ENCODE assay signal across 8 cellular contexts in genomic region chr18:23515911-23516546, GRCh38. TPM values are rescaled to one million over a fixed set of nuclear protein-coding genes. Genes with fewer than 3 reads are reported as not detected.
A peak's percentile ranks its signal among the peaks of the same experiment; 100 is the strongest.
DNase-seq lines count a peak whose midpoint lies in the region; ATAC-seq and TF ChIP-seq lines count a peak whose summit lies in the region.

No MANE protein-coding gene starts in this region.

- intact Hi-C loops in left cardiac atrium (cut with DNase I), result loop anchor here in 1 of 2 donors (5.0 kb wide), 1 partner anchor 71 kb away; the partner anchor contains the start of gene NPC1

- CTCF ChIA-PET in T-cell (lab: Charles Lee), result interaction anchor here (0.5 to 3.0 kb wide), 28 partner anchors 8 to 570 kb away, joined by 3 to 11 read pairs (median 4); partner anchors contain the start of gene NPC1 (in 1 of the 2)

- H3K4me1 ChIP-seq in adipocyte (ENCODE audit: control insufficient read depth, insufficient read depth, low read length), result peaks cover 19% of the 10 kb centered on the region

- peak overlapping the region; percentile 32; the same call in 1 of the 2 replicates for H3K27ac Mint-ChIP-seq in HFFc6
- H3K27ac Mint-ChIP-seq in T-cell, result peak overlapping the region; percentile 78 to 83

- H3K36me3 Mint-ChIP-seq in HFFc6 (ENCODE audit: low read depth) (peaks cover 20% of the 10 kb centered on the region), T-cell (peaks cover 42% of the 10 kb centered on the region)

- H3K9me3 Mint-ChIP-seq in HFFc6 (no peaks in the 10 kb centered on the region), T-cell (no peaks in the 10 kb centered on the region)

- H3K36me3 ChIP-seq in adipocyte (ENCODE audit: control insufficient read depth, insufficient read depth, low read length, severe bottlenecking), result peaks cover 61% of the 10 kb centered on the region

- no peak overlapping the region for H3K4me3 Mint-ChIP-seq in HFFc6
- no peak overlapping the region for H3K4me3 Mint-ChIP-seq in T-cell

- no peak overlapping the region for H3K4me3 ChIP-seq in GM12864 (ENCODE audit: low read depth, low read length)
- H3K4me3 ChIP-seq in adipocyte (ENCODE audit: low read length), result no peak overlapping the region
- no peak overlapping the region for H3K4me3 ChIP-seq in retinal pigment epithelial cell (ENCODE audit: low read length)

- no peaks in the 10 kb centered on the region for H3K9me3 ChIP-seq in adipocyte (ENCODE audit: control insufficient read depth, low read length)

- H3K27me3 Mint-ChIP-seq in HFFc6 (ENCODE audit: insufficient read depth), result peaks cover 2% of the 10 kb centered on the region
- no peaks in the 10 kb centered on the region for H3K27me3 Mint-ChIP-seq in T-cell

- ATAC-seq in T-cell (replicated peaks in 1 of 4) (peak; percentile 95 to 98 (median 97)), left cardiac atrium (peak; percentile 94 to 95), HG02970 (IDR thresholded peaks at IDR 0.05; ENCODE audit: low FRiP score, unreplicated experiment) (no peak)

- H3K27me3 ChIP-seq in adipocyte (replicated peaks; ENCODE audit: control insufficient read depth, insufficient read depth, low read length), result no peaks in the 10 kb centered on the region

- peaks cover 24% of the 10 kb centered on the region for H3K4me1 Mint-ChIP-seq in HFFc6 (ENCODE audit: low read depth)
- H3K4me1 Mint-ChIP-seq in T-cell, result peaks cover 14 to 26% (median 22%) of the 10 kb centered on the region in 3 donors

- POLR2A ChIA-PET in T-cell (lab: Charles Lee), result interaction anchor here in 1 of 2 donors (0.6 to 0.7 kb wide), 2 partner anchors 32 to 156 kb away, joined by 4 read pairs; no protein-coding TSS in a partner anchor

- TF ChIP-seq CTCF in GM12864 (IDR thresholded peaks at IDR 0.05; ENCODE audit: low read depth, low read length, missing control alignments), result peak; percentile 94
- peak; percentile 95 for TF ChIP-seq CTCF in HFFc6 (IDR thresholded peaks at IDR 0.05)
- TF ChIP-seq CTCF in retinal pigment epithelial cell (conservative IDR thresholded peaks at IDR 0.05; ENCODE audit: low read depth, low read length), result peak; percentile 97

- DNase-seq in GM12864 (ENCODE audit: low read depth), result peak; percentile 55
- DNase-seq in HFFc6, result peak; percentile 67
- DNase-seq in NCI-H1105 treated with DMSO at 0.1 percent for 48 hours (lab: John Stamatoyannopoulos, UW), result peak; percentile 80
- DNase-seq in T-cell, result peak; percentile 25 to 75 (median 66)
- peak; percentile 91 for DNase-seq in adipocyte (ENCODE audit: low read depth)
- DNase-seq in left cardiac atrium, result peak; percentile 76
- peak; percentile 26 for DNase-seq in retinal pigment epithelial cell (ENCODE audit: low read depth)

- no peak overlapping the region for H3K9ac ChIP-seq in adipocyte (ENCODE audit: low read length)

RNA-seq across cellular contexts. Expression of gene RMC1, which starts 12.7 kb away (rescaled TPM):
- total RNA-seq in HFFc6 (2021; fragmentation: NEBNext Ultra II Directional; extraction: Animal tissue kit (Norgen Biotek cat#: 25700)), result 10 to 100 TPM; 17.3 to 19.9 (median 19.4) TPM
- 10 to 100 TPM; 46.9 to 57.4 (median 51.0) TPM for total RNA-seq in T-cell
- 10 to 100 TPM; 12.8 to 18.6 TPM for total RNA-seq in left cardiac atrium

Comparison
In these comparisons a context has a peak if more than half of its experiments do, and no peak if none do; other contexts are left out.
1. DNase-seq: peak in every context shown above with its lines; median percentile 91 in adipocyte; 80 in NCI-H1105 treated with DMSO at 0.1 percent for 48 hours; 76 in left cardiac atrium; 67 in HFFc6; 66 in T-cell; 55 in GM12864; 26 in retinal pigment epithelial cell.